ENCODE assay signal across 30 cellular contexts in the genomic region with DNA sequence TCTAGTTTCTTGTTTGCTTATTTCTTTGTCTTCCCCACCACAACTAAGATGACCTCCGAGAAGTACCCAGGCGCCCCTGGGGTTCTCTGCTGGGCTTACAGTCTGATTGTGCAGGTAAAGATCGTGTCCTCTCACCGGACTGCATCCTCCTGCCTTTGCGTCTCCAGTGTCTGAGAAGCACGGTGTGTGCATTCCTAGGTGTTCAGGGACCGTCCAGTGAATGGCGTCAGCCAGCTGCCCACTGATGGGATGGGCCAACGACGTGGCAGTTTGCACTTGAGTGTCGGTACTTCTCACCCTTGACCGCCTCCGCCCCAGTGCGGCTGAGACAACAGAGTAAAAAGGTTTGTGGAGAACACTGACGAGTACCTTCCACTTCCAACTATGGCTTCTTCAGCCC. TPM values are rescaled to one million over a fixed set of nuclear protein-coding genes. Genes with fewer than 3 reads are reported as not detected.
"Had no signal": no experiment of that assay in that cellular context is flagged by ENCODE, and none has a peak within 500 bp of the region (broad histone marks: within the 10 kb centered on the region; RNA-seq: fewer than 3 reads in every experiment).

No MANE protein-coding gene starts in this region.

- H3K36me3 ChIP-seq: cardiac muscle cell, SJSA1 had no signal

- ATAC-seq: activated CD4-positive, CD25-positive, alpha-beta regulatory T cell treated with anti-CD3 and anti-CD28 coated beads, Interleukin-2, amount 50 U/mL, for 24 hours; activated CD8-positive, alpha-beta T cell treated with anti-CD3 and anti-CD28 coated beads, Interleukin-2, amount 10 ng/mL, durations not matched to agents 7 days and 5 days; activated T-cell treated with anti-CD3 and anti-CD28 coated beads, Interleukin-2, amount 50 U/mL, for 4 hours; PC-3; WTC11 had no signal

- H3K4me3 ChIP-seq: ascending aorta, cardiac muscle cell, MG63, Peyer's patch, SJSA1 had no signal

- H3K9me3 ChIP-seq: ascending aorta, MG63, Peyer's patch, SJSA1, SK-N-SH had no signal

- H3K27ac ChIP-seq: ascending aorta, cardiac muscle cell, Peyer's patch, SJSA1 had no signal

- H3K27me3 ChIP-seq: ascending aorta, cardiac muscle cell, MG63, Peyer's patch, SJSA1 had no signal

- H3K4me1 ChIP-seq: SJSA1 had no signal

- DNase-seq: activated CD4-positive, alpha-beta T cell treated with anti-CD3 and anti-CD28 coated beads, Interleukin-2, amount 10 ng/mL, durations not matched to agents 7 days and 5 days; activated CD4-positive, alpha-beta T cell treated with anti-CD3 and anti-CD28 coated beads, Interleukin-2, amount 50 U/mL, for 48 hours; activated CD8-positive, alpha-beta T cell treated with anti-CD3 and anti-CD28 coated beads, Interleukin-2, amount 10 ng/mL, durations not matched to agents 7 days and 5 days; activated effector memory CD4-positive, alpha-beta T cell treated with Interleukin-2 at 50 U/mL for 16 hours; activated naive CD4-positive, alpha-beta T cell treated with anti-CD3 and anti-CD28 coated beads, Interleukin-2, amount 10 ng/mL, durations not matched to agents 7 days and 5 days; activated T-cell treated with anti-CD3 and anti-CD28 coated beads, Interleukin-2, amount 50 U/mL, for 4 hours; amygdala; Kasumi-1; KG1; MG63; NCI-H1048; NCI-H1105 treated with DMSO at 0.1 percent for 48 hours; NCI-H1436; NCI-H1694 treated with DMSO at 0.1 percent for 48 hours; NCI-H2029; NCI-H345; NCI-H510A; NCI-H526; NCI-H748 treated with DMSO at 0.1 percent for 48 hours; NK-92 treated with Interleukin-12 subunit alpha and Interleukin-12 subunit beta, amount 100 ng/mL, for 24 hours; PC-3; Peyer's patch; RPMI8226; SHP77 treated with DMSO at 0.1 percent for 48 hours; SK-N-SH had no signal

RNA-seq across cellular contexts. Expression of gene NFATC2, which starts 56.1 kb away (rescaled TPM):
- total RNA-seq: SJSA1 had no signal
